11 cellular contexts compared by ENCODE assay signal in genomic region chr12:45668641-45669040, GRCh38.
DNase-seq lines count a peak whose midpoint lies in the region; ATAC-seq and TF ChIP-seq lines count a peak whose summit lies in the region.
"Had no signal": no experiment of that assay in that cellular context is flagged by ENCODE, and none has a peak within 500 bp of the region (broad histone marks: within the 10 kb centered on the region; RNA-seq: fewer than 3 reads in every experiment).

No MANE protein-coding gene starts in this region.

- H3K27me3 ChIP-seq in ACC112 (ENCODE audit: insufficient read depth, low read length) = no peaks in the 10 kb centered on the region
- H3K27me3 ChIP-seq: sigmoid colon had no signal

- H3K27ac ChIP-seq in ACC112 (ENCODE audit: low read depth, low read length) = no peak overlapping the region

- in situ Hi-C loops in GM13976 (cut with MboI; ENCODE audit: low sequenced_read_pairs, unreplicated experiment) = no loop called here

- H3K27ac Mint-ChIP-seq in activated naive CD8-positive, alpha-beta T cell = peak overlapping the region; percentile 78

- H3K4me1 ChIP-seq in ACC112 (ENCODE audit: control insufficient read depth, insufficient read depth, low read length, unreplicated experiment) = peaks cover 26% of the 10 kb centered on the region

- peaks cover 42% of the 10 kb centered on the region for H3K4me1 Mint-ChIP-seq in activated naive CD8-positive, alpha-beta T cell (ENCODE audit: low read depth)

- H3K4me3 Mint-ChIP-seq in activated naive CD8-positive, alpha-beta T cell = peak overlapping the region; percentile 78

- no peaks in the 10 kb centered on the region for H3K36me3 ChIP-seq in ACC112 (ENCODE audit: insufficient read depth, low read length)
- H3K36me3 ChIP-seq: sigmoid colon had no signal

- H2AFZ ChIP-seq in ACC112 (ENCODE audit: low read length, unreplicated experiment) = peak overlapping the region; percentile 6

- ATAC-seq in GM19324 (IDR thresholded peaks at IDR 0.05; ENCODE audit: low FRiP score, unreplicated experiment) (peak; percentile 22), HG03097 (IDR thresholded peaks at IDR 0.05; ENCODE audit: low FRiP score, unreplicated experiment) (peak; percentile 17)
- ATAC-seq: Right ventricle myocardium inferior had no signal

- peaks cover 6% of the 10 kb centered on the region for H3K36me3 Mint-ChIP-seq in activated naive CD8-positive, alpha-beta T cell

- H3K9me3 Mint-ChIP-seq in activated naive CD8-positive, alpha-beta T cell (ENCODE audit: low read depth) = no peaks in the 10 kb centered on the region

- peaks cover 2% of the 10 kb centered on the region for H3K27me3 Mint-ChIP-seq in activated naive CD8-positive, alpha-beta T cell

- H3K79me2 ChIP-seq in ACC112 (ENCODE audit: control insufficient read depth, insufficient read depth, low read length, unreplicated experiment) = no peaks in the 10 kb centered on the region

- no peak for TF ChIP-seq CTCF in GM13976 (IDR thresholded peaks at IDR 0.05; ENCODE audit: borderline replicate concordance, control extremely low read depth, extremely low read depth, insufficient read depth, missing control alignments)

- DNase-seq in GM13976 (ENCODE audit: low spot score) = no peak
- no peak for DNase-seq in NCI-H2029 treated with DMSO at 0.1 percent for 48 hours (lab: John Stamatoyannopoulos, UW)
- DNase-seq in GOT3 (lab: John Stamatoyannopoulos, UW) = no peak
- no peak for DNase-seq in effector CD8-positive, alpha-beta T cell (lab: John Stamatoyannopoulos, UW)
- DNase-seq: kidney glomerular epithelial cell, sigmoid colon had no signal

- H3K4me3 ChIP-seq in ACC112 (ENCODE audit: low read depth, low read length) = peak overlapping the region; percentile 8; the same call in 1 of the 2 replicates
- H3K4me3 ChIP-seq: sigmoid colon had no signal
